Comparison of ENCODE assay signal across 1 cellular context in genomic region chr16:89581045-89581695, GRCh38.
A peak's percentile ranks its signal among the peaks of the same experiment; 100 is the strongest.
TF ChIP-seq lines count a peak whose summit lies in the region.

No MANE protein-coding gene starts in this region.

TF ChIP-seq in GM12878, 131 proteins besides CTCF, POLR2A, EP300 and RAD21:
- peak; percentile 43; the same call in 1 of the 2 replicates for TF ChIP-seq EED (IDR thresholded peaks at IDR 0.05; ENCODE audit: low read depth)
- TF ChIP-seq POU2F2 (IDR thresholded peaks at IDR 0.05; ENCODE audit: borderline replicate concordance, low read depth, low read length) = no peak
